Comparison of ENCODE assay signal across 8 cellular contexts in the genomic region with DNA sequence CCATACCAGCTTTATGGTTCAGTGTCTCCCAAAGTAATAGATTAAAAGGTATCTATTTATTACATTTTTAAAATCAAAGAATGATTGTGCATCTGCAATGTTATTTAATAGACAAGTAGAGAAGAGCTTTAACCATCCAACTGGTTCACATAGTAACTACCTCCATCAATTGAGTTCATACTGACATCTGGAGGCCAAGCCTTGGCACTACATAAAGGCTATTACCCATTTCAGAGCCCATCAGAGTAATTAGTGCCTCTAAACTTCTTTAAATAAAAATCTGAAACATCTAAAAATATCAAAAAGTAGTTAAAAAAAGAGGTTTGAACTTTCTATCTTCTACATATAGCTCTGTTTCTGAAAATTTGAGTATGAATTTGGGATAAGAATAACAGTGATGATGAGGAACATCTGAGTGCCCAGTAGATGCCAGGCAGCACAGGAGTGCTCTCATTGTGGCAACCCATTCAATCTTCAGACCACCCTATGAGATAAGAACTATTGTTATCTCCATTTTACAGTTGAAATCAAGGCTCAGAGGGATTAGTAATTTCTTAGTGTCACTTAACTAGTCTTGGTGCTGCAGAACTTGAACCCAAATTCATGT.
A peak's percentile ranks its signal among the peaks of the same experiment; 100 is the strongest.
DNase-seq lines count a peak whose midpoint lies in the region; ATAC-seq and TF ChIP-seq lines count a peak whose summit lies in the region.

No MANE protein-coding gene starts in this region.

- no peaks in the 10 kb centered on the region for H3K9me3 ChIP-seq in CD8-positive, alpha-beta T cell (ENCODE audit: low read length)

- no peak overlapping the region for H3K4me3 ChIP-seq in CD8-positive, alpha-beta T cell (ENCODE audit: low read depth, low read length)
- H3K4me3 ChIP-seq in astrocyte of the spinal cord (ENCODE audit: low read depth, low read length), result no peak overlapping the region

- H3K4me3 Mint-ChIP-seq in CD8-positive, alpha-beta T cell, result no peak overlapping the region

- H3K27ac Mint-ChIP-seq in CD8-positive, alpha-beta T cell, result no peak overlapping the region

- no peaks in the 10 kb centered on the region for H3K27me3 ChIP-seq in CD8-positive, alpha-beta T cell (ENCODE audit: insufficient read depth, low read length)

- no peaks in the 10 kb centered on the region for H3K36me3 Mint-ChIP-seq in CD8-positive, alpha-beta T cell

- DNase-seq in CD8-positive, alpha-beta T cell, result peak in 1 of 7 experiments; percentile 14
- peak; percentile 37 for DNase-seq in NCI-H748 treated with DMSO at 0.1 percent for 48 hours (lab: John Stamatoyannopoulos, UW)
- DNase-seq in astrocyte of the spinal cord (ENCODE audit: low read depth, low spot score), result peak; percentile 64
- peak; percentile 3 for DNase-seq in iPS DF 4.7 (ENCODE audit: extremely low read depth, low spot score)
- peak; percentile 26 for DNase-seq in stimulated activated CD8-positive, alpha-beta memory T cell treated with anti-CD3 and anti-CD28 coated beads, Interleukin-4, amount 100 ng/mL, for 48 hours
- no peak for DNase-seq in mesenteric fat pad (ENCODE audit: low spot score)

- H3K27me3 Mint-ChIP-seq in CD8-positive, alpha-beta T cell (ENCODE audit: low read depth), result peaks cover 7% of the 10 kb centered on the region

- in situ Hi-C loops in astrocyte of the spinal cord (cut with HindIII; ENCODE audit: low sequenced_read_pairs), result no loop called here

- no peaks in the 10 kb centered on the region for H3K9me3 Mint-ChIP-seq in CD8-positive, alpha-beta T cell

- no peaks in the 10 kb centered on the region for H3K36me3 ChIP-seq in CD8-positive, alpha-beta T cell (ENCODE audit: insufficient read depth, low read length)

- ATAC-seq in CD8-positive, alpha-beta T cell, result no peak
- peak; percentile 79 for ATAC-seq in GM18861 (IDR thresholded peaks at IDR 0.05; ENCODE audit: unreplicated experiment)
- ATAC-seq in HG03432 (IDR thresholded peaks at IDR 0.05; ENCODE audit: unreplicated experiment), result peak; percentile 70

- CTCF ChIA-PET in CD8-positive, alpha-beta T cell (lab: Charles Lee), result interaction anchor here (0.7 to 1.4 kb wide), 6 partner anchors 9 to 745 kb away, joined by 3 to 13 read pairs (median 3); no protein-coding TSS in a partner anchor

- peak; percentile 70 for TF ChIP-seq CTCF in CD8-positive, alpha-beta T cell (IDR thresholded peaks at IDR 0.05)
- TF ChIP-seq CTCF in astrocyte of the spinal cord (IDR thresholded peaks at IDR 0.05; ENCODE audit: low read depth, low read length), result peak; percentile 78

- intact Hi-C loops in CD8-positive, alpha-beta T cell (cut with DNase I, micrococcal nuclease), result loop anchor here (1.0 to 10.0 kb wide), 4 partner anchors 411 to 948 kb away; no protein-coding TSS in a partner anchor

- POLR2A ChIA-PET in CD8-positive, alpha-beta T cell (lab: Charles Lee), result no interaction called here

- no peaks in the 10 kb centered on the region for H3K4me1 Mint-ChIP-seq in CD8-positive, alpha-beta T cell (ENCODE audit: low read depth)

- no peaks in the 10 kb centered on the region for H3K4me1 ChIP-seq in CD8-positive, alpha-beta T cell (ENCODE audit: insufficient read depth, low read length)

- no peak overlapping the region for H3K27ac ChIP-seq in CD8-positive, alpha-beta T cell (ENCODE audit: low read depth, low read length)
